ENCODE assay signal across 9 cellular contexts in genomic region chr7:100372256-100372655, GRCh38. TPM values are rescaled to one million over a fixed set of nuclear protein-coding genes. Genes with fewer than 3 reads are reported as not detected.
DNase-seq lines count a peak whose midpoint lies in the region; ATAC-seq and TF ChIP-seq lines count a peak whose summit lies in the region.
"Had no signal": no experiment of that assay in that cellular context is flagged by ENCODE, and none has a peak within 500 bp of the region (broad histone marks: within the 10 kb centered on the region; RNA-seq: fewer than 3 reads in every experiment).

No MANE protein-coding gene starts in this region.

- no peaks in the 10 kb centered on the region for H3K4me1 ChIP-seq in foreskin keratinocyte

- no peak overlapping the region for H3K27ac ChIP-seq in foreskin keratinocyte

- TF ChIP-seq CTCF in foreskin keratinocyte (conservative IDR thresholded peaks at IDR 0.05) = no peak

- no peak overlapping the region for H3K4me3 Mint-ChIP-seq in T-helper 2 cell treated with Interferon-gamma antibody and Interleukin-4, amounts not matched to agents 5 μg/mL and 100 μg/mL, for 36 hours

- H3K27me3 ChIP-seq in foreskin keratinocyte = no peaks in the 10 kb centered on the region

- no peaks in the 10 kb centered on the region for H3K27me3 Mint-ChIP-seq in T-helper 2 cell treated with Interferon-gamma antibody and Interleukin-4, amounts not matched to agents 5 μg/mL and 100 μg/mL, for 36 hours (ENCODE audit: low read depth)

- H3K27ac Mint-ChIP-seq in T-helper 2 cell treated with Interferon-gamma antibody and Interleukin-4, amounts not matched to agents 5 μg/mL and 100 μg/mL, for 36 hours = peak overlapping the region; percentile 62

- peak; percentile 17 for ATAC-seq in foreskin keratinocyte

- DNase-seq in HCEC 1CT = peak; percentile 54
- DNase-seq in T-helper 2 cell treated with Interferon-gamma antibody and Interleukin-4, amounts not matched to agents 5 μg/mL and 100 μg/mL, for 36 hours (ENCODE audit: low spot score) = no peak
- no peak for DNase-seq in foreskin keratinocyte
- DNase-seq in skeletal muscle cell (ENCODE audit: low read depth) = peak; percentile 36
- DNase-seq in SW480 (ENCODE audit: low spot score) = no peak
- no peak for DNase-seq in ureter (ENCODE audit: low spot score)
- no peak for DNase-seq in stimulated activated CD4-positive, alpha-beta T cell treated with anti-CD3 and anti-CD28 coated beads, Interleukin-4, amount 100 ng/mL, for 24 hours
- no peak for DNase-seq in central memory CD4-positive, alpha-beta T cell
- DNase-seq: NCI-H446 had no signal

- H3K4me3 ChIP-seq in skeletal muscle cell (ENCODE audit: low read depth, low read length) = no peak overlapping the region

- no peaks in the 10 kb centered on the region for H3K9me3 Mint-ChIP-seq in T-helper 2 cell treated with Interferon-gamma antibody and Interleukin-4, amounts not matched to agents 5 μg/mL and 100 μg/mL, for 36 hours

- peaks cover 15% of the 10 kb centered on the region for H3K4me1 Mint-ChIP-seq in T-helper 2 cell treated with Interferon-gamma antibody and Interleukin-4, amounts not matched to agents 5 μg/mL and 100 μg/mL, for 36 hours (ENCODE audit: low read depth)

- H3K36me3 Mint-ChIP-seq in T-helper 2 cell treated with Interferon-gamma antibody and Interleukin-4, amounts not matched to agents 5 μg/mL and 100 μg/mL, for 36 hours (ENCODE audit: low read depth) = peaks cover 4% of the 10 kb centered on the region

RNA-seq across cellular contexts. Expression of gene PILRA, which starts 1.0 kb away (rescaled TPM):
- total RNA-seq in foreskin keratinocyte (0.25 and 0.37 TPM in 2 replicates), ureter (21.6 TPM)
- polyA plus RNA-seq in foreskin keratinocyte = 0.20 and 0.23 TPM in 2 replicates

RNA-seq across cellular contexts. Expression of gene PILRB, which starts 14.3 kb away (rescaled TPM):
- 16.5 and 16.8 TPM in 2 replicates for total RNA-seq in foreskin keratinocyte
- polyA plus RNA-seq in foreskin keratinocyte = 14.3 and 17.4 TPM in 2 replicates
- 94.1 TPM for total RNA-seq in ureter

RNA-seq across cellular contexts. Expression of gene ZCWPW1, which starts 56.2 kb away (rescaled TPM):
- total RNA-seq in foreskin keratinocyte (1.3 and 1.6 TPM in 2 replicates), ureter (4.3 TPM)
- 1.3 and 1.4 TPM in 2 replicates for polyA plus RNA-seq in foreskin keratinocyte

RNA-seq across cellular contexts. Expression of gene MEPCE, which starts 57.4 kb away (rescaled TPM):
- 27.6 and 34.1 TPM in 2 replicates for total RNA-seq in foreskin keratinocyte
- 28.2 and 33.5 TPM in 2 replicates for polyA plus RNA-seq in foreskin keratinocyte
- total RNA-seq in ureter = 33.7 TPM

Comparison
In these comparisons a context has a peak if more than half of its experiments do, and no peak if none do; other contexts are left out.
1. DNase-seq: peak in HCEC 1CT (single experiment) and skeletal muscle cell (single experiment); none in T-helper 2 cell treated with Interferon-gamma antibody and Interleukin-4, amounts not matched to agents 5 μg/mL and 100 μg/mL, for 36 hours (single experiment), foreskin keratinocyte (0 of 2), SW480 (single experiment), ureter (single experiment), stimulated activated CD4-positive, alpha-beta T cell treated with anti-CD3 and anti-CD28 coated beads, Interleukin-4, amount 100 ng/mL, for 24 hours (single experiment) and central memory CD4-positive, alpha-beta T cell (single experiment).
2. RNA of gene PILRA, which starts 1.0 kb away (total RNA-seq): 21.6 TPM in ureter (single experiment); 0.25 to 0.37 TPM in foreskin keratinocyte; every median in the first group is over 10 times any median in the second.